In the genomic region with DNA sequence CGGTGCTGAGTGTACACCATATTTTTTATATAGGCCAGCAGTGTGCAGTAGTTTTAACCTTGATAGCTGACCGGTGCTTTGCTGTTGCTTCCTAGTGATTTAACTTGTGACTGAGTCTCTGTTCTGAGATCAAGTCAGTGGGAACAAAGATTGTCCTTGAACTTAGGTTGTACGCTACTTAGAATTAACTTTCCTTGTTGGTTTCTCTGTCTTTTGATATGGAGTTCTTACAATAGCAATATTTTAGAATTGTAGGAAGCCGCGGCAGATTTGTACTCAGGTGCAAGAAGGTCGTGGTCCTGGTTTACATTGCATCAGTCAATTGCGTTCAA, we compare ENCODE assay signal across 8 cellular contexts. TPM values are rescaled to one million over a fixed set of nuclear protein-coding genes. Genes with fewer than 3 reads are reported as not detected.
DNase-seq lines count a peak whose midpoint lies in the region; TF ChIP-seq lines count a peak whose summit lies in the region.

No MANE protein-coding gene starts in this region.

- no peaks in the 10 kb centered on the region for H3K9me2 ChIP-seq in OCI-LY7 (ENCODE audit: insufficient read depth, low read length)

- no peak overlapping the region for H2AFZ ChIP-seq in OCI-LY7 (ENCODE audit: low read length)

- H3K4me2 ChIP-seq in OCI-LY7 (ENCODE audit: low read length) = peak overlapping the region; percentile 85

- peak overlapping the region; percentile 99 for H3K4me3 Mint-ChIP-seq in Calu3 (ENCODE audit: low read depth, unreplicated experiment)

- peak overlapping the region; percentile 89 for H3K4me3 ChIP-seq in OCI-LY7 (ENCODE audit: low read depth, low read length, poor library complexity, severe bottlenecking)
- H3K4me3 ChIP-seq in epithelial cell of proximal tubule (ENCODE audit: low read depth, low read length) = peak overlapping the region; percentile 68
- peak overlapping the region; percentile 93 for H3K4me3 ChIP-seq in ovary

- H3K27me3 ChIP-seq in ovary = no peaks in the 10 kb centered on the region

- H3K79me2 ChIP-seq in OCI-LY7 (ENCODE audit: insufficient read depth, low read depth, low read length) = peaks cover 73% of the 10 kb centered on the region

- CTCF ChIA-PET in Calu3 (lab: Charles Lee) = no interaction called here
- CTCF ChIA-PET in OCI-LY7 (lab: Charles Lee; ENCODE audit: unreplicated experiment) = no interaction called here

- H3K27ac Mint-ChIP-seq in Calu3 (ENCODE audit: unreplicated experiment) = peak overlapping the region; percentile 100

- H3K9me3 ChIP-seq in OCI-LY7 (ENCODE audit: low read length) (no peaks in the 10 kb centered on the region), ovary (no peaks in the 10 kb centered on the region)

- POLR2A ChIA-PET in OCI-LY7 (lab: Charles Lee) = interaction anchor here (0.6 to 2.6 kb wide), 2 partner anchors 13 to 128 kb away, joined by 4 to 11 read pairs; no protein-coding TSS in a partner anchor

- H3K27me3 Mint-ChIP-seq in Calu3 (ENCODE audit: unreplicated experiment) = no peaks in the 10 kb centered on the region

- H4K20me1 ChIP-seq in OCI-LY7 (ENCODE audit: insufficient read depth, low read length) = peaks cover 40% of the 10 kb centered on the region

- peak overlapping the region; percentile 86 for H3K27ac ChIP-seq in OCI-LY7 (ENCODE audit: low read depth, low read length, poor library complexity, severe bottlenecking)
- no peak overlapping the region for H3K27ac ChIP-seq in ovary

- H3K4me1 ChIP-seq in OCI-LY7 (ENCODE audit: insufficient read depth, low read length, poor library complexity, severe bottlenecking) = peaks cover 41% of the 10 kb centered on the region
- peaks cover 9% of the 10 kb centered on the region for H3K4me1 ChIP-seq in ovary (ENCODE audit: insufficient read depth)

- no peaks in the 10 kb centered on the region for H3K9me3 Mint-ChIP-seq in Calu3 (ENCODE audit: low read depth, unreplicated experiment)

- BruUV-seq in Calu3 (replicated peaks; lab: Mats Ljungman, UMichigan) (no TSS peak), OCI-LY7 (replicated peaks; lab: Mats Ljungman, UMichigan) (no TSS peak)

- no peak for TF ChIP-seq EP300 in ovary (IDR thresholded peaks at IDR 0.05)

- WGBS in ovary, 3 donors = 22 to 51% (median 37%) methylated on average over 7 of the region's 7 CpGs

- DNase-seq in Calu3 (no peak), OCI-LY7 (ENCODE audit: low spot score) (no peak), epithelial cell of proximal tubule (ENCODE audit: low read depth) (no peak), ovary (no peak), hippocampal formation (lab: John Stamatoyannopoulos, UW) (no peak), NCI-H1694 treated with DMSO at 0.1 percent for 48 hours (lab: John Stamatoyannopoulos, UW) (no peak)
- no peak for DNase-seq in stimulated activated CD4-positive, alpha-beta T cell treated with anti-CD3 and anti-CD28 coated beads, Interleukin-4, amount 100 ng/mL, for 4 hours
- DNase-seq in activated effector memory CD4-positive, alpha-beta T cell treated with anti-CD3 and anti-CD28 coated beads, Interleukin-2, amount 50 U/mL, for 16 hours = no peak

- peaks cover 28% of the 10 kb centered on the region for H3K4me1 Mint-ChIP-seq in Calu3 (ENCODE audit: low read depth, unreplicated experiment)

- intact Hi-C loops in Calu3 (cut with micrococcal nuclease; ENCODE audit: unreplicated experiment) (no loop called here), OCI-LY7 (cut with micrococcal nuclease; ENCODE audit: unreplicated experiment) (no loop called here), ovary (cut with DNase I) (loop anchor here in 1 of 4 donors (5.0 kb wide), 1 partner anchor 135 kb away; no protein-coding TSS in a partner anchor)

- TF ChIP-seq CTCF in Calu3 (IDR thresholded peaks at IDR 0.05; ENCODE audit: unreplicated experiment) = no peak
- no peak for TF ChIP-seq CTCF in OCI-LY7 (conservative IDR thresholded peaks at IDR 0.05; ENCODE audit: low read length)
- TF ChIP-seq CTCF in epithelial cell of proximal tubule (conservative IDR thresholded peaks at IDR 0.05; ENCODE audit: low read depth, low read length) = no peak
- TF ChIP-seq CTCF in ovary (IDR thresholded peaks at IDR 0.05) = no peak

- peaks cover 72% of the 10 kb centered on the region for H3K36me3 ChIP-seq in OCI-LY7 (ENCODE audit: insufficient read depth, low read length)
- H3K36me3 ChIP-seq in ovary = no peaks in the 10 kb centered on the region

- peaks cover 67% of the 10 kb centered on the region for H3K36me3 Mint-ChIP-seq in Calu3 (ENCODE audit: insufficient read depth, unreplicated experiment)

- no peak for TF ChIP-seq POLR2A in ovary (IDR thresholded peaks at IDR 0.05)

RNA-seq across cellular contexts. Expression of a gene that starts 1.3 kb away (rescaled TPM):
- 135 and 144 TPM in 2 replicates for total RNA-seq in Calu3 (2022)
- 107 and 133 TPM in 2 replicates for total RNA-seq in OCI-LY7 (2014; rRNA removed; shearing (Covaris generic))
- total RNA-seq in OCI-LY7 (2022) = 135 and 159 TPM in 2 replicates
- total RNA-seq in epithelial cell of proximal tubule = 84.9 and 149 TPM in 2 replicates
- total RNA-seq in ovary = 10 to 100 TPM; 26.5 to 77.0 (median 41.4) TPM
- 10 to 100 TPM; 16.0 to 30.0 TPM for polyA plus RNA-seq in ovary

RNA-seq across cellular contexts. Expression of a gene that starts 31.4 kb away (rescaled TPM):
- 36.7 and 40.0 TPM in 2 replicates for total RNA-seq in Calu3 (2022)
- 11.9 and 12.6 TPM in 2 replicates for total RNA-seq in OCI-LY7 (2014; rRNA removed; shearing (Covaris generic))
- 5.4 and 6.6 TPM in 2 replicates for total RNA-seq in OCI-LY7 (2022)
- total RNA-seq in epithelial cell of proximal tubule = 51.4 and 69.2 TPM in 2 replicates
- total RNA-seq in ovary = 10 to 100 TPM; 21.2 to 29.2 (median 26.7) TPM
- polyA plus RNA-seq in ovary = 10 to 100 TPM; 15.7 to 59.2 TPM

RNA-seq across cellular contexts. Expression of a gene that starts 56.1 kb away (rescaled TPM):
- 39.1 and 44.4 TPM in 2 replicates for total RNA-seq in Calu3 (2022)
- 29.0 and 31.1 TPM in 2 replicates for total RNA-seq in OCI-LY7 (2014; rRNA removed; shearing (Covaris generic))
- 49.1 and 51.3 TPM in 2 replicates for total RNA-seq in OCI-LY7 (2022)
- total RNA-seq in epithelial cell of proximal tubule = 32.8 and 35.6 TPM in 2 replicates
- total RNA-seq in ovary = 10 to 100 TPM; 27.8 to 52.2 (median 46.3) TPM
- 10 to 100 TPM; 36.5 to 39.3 TPM for polyA plus RNA-seq in ovary
